ENCODE assay signal across 16 cellular contexts in the genomic region with DNA sequence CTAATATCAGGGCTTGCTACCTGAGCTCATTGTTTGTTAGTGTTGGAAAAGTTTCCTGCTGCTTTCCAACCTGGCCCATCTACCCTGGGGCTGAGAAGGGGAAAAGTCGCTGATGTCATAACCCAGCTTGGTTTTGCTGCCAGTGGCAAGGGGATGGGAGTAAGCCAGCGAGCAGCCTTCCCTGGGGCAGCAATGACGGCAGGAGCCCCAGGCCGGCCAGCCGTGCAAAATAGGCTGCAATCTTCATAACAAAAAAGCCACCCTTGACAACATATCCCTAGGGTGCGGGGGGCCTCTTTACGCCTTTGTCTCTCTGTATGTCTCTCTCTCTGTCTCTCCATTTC. TPM values are rescaled to one million over a fixed set of nuclear protein-coding genes. Genes with fewer than 3 reads are reported as not detected.
A peak's percentile ranks its signal among the peaks of the same experiment; 100 is the strongest.
DNase-seq lines count a peak whose midpoint lies in the region; ATAC-seq and TF ChIP-seq lines count a peak whose summit lies in the region.
"Had no signal": no experiment of that assay in that cellular context is flagged by ENCODE, and none has a peak within 500 bp of the region (broad histone marks: within the 10 kb centered on the region; RNA-seq: fewer than 3 reads in every experiment).

No MANE protein-coding gene starts in this region.

- H3K36me3 Mint-ChIP-seq in endodermal cell (ENCODE audit: low read depth) (no peaks in the 10 kb centered on the region), neural progenitor cell (no peaks in the 10 kb centered on the region)
- no peaks in the 10 kb centered on the region for H3K36me3 Mint-ChIP-seq in CD8-positive, alpha-beta memory T cell

- no peak for ATAC-seq in HG03439 (IDR thresholded peaks at IDR 0.05; ENCODE audit: unreplicated experiment)
- no peak for ATAC-seq in HG03565 (IDR thresholded peaks at IDR 0.05; ENCODE audit: unreplicated experiment)

- H3K27me3 Mint-ChIP-seq in endodermal cell (ENCODE audit: insufficient read depth), result peaks cover 10% of the 10 kb centered on the region
- H3K27me3 Mint-ChIP-seq in neural progenitor cell (ENCODE audit: insufficient read depth, low read depth), result peaks cover 5% of the 10 kb centered on the region
- H3K27me3 Mint-ChIP-seq in CD8-positive, alpha-beta memory T cell, result peaks cover 3 to 12% of the 10 kb centered on the region in 2 donors

- H3K79me2 ChIP-seq in neural progenitor cell (ENCODE audit: low read depth), result no peaks in the 10 kb centered on the region

- POLR2A ChIA-PET in CD8-positive, alpha-beta memory T cell (lab: Charles Lee), result no interaction called here

- H3K4me3 ChIP-seq in endodermal cell (ENCODE audit: low read length) (no peak overlapping the region), neural progenitor cell (peak overlapping the region; percentile 14)
- no peak overlapping the region for H3K4me3 ChIP-seq in CD8-positive, alpha-beta memory T cell (ENCODE audit: low read length)
- H3K4me3 ChIP-seq: adrenal gland; BLaER1 treated with 17β-estradiol and CSF1 and Interleukin-3, amounts not matched to agents 10 nM and 100 nM had no signal

- peak overlapping the region; percentile 95 for H2AFZ ChIP-seq in neural progenitor cell (replicated peaks)

- no peaks in the 10 kb centered on the region for H3K36me3 ChIP-seq in endodermal cell (ENCODE audit: control insufficient read depth, insufficient read depth, low read length)
- H3K36me3 ChIP-seq in neural progenitor cell, result no peaks in the 10 kb centered on the region
- H3K36me3 ChIP-seq in CD8-positive, alpha-beta memory T cell (ENCODE audit: insufficient read depth, low read length), result no peaks in the 10 kb centered on the region
- H3K36me3 ChIP-seq: adrenal gland; BLaER1 treated with 17β-estradiol and CSF1 and Interleukin-3, amounts not matched to agents 10 nM and 100 nM had no signal

- CTCF ChIA-PET in CD8-positive, alpha-beta memory T cell (lab: Charles Lee), result no interaction called here

- 39 to 45% methylated on average over 6 to 7 of the region's 7 CpGs for WGBS in endodermal cell (ENCODE audit: insufficient coverage in 1 of 2, insufficient read length in 1 of 2), 2 experiments

- H3K27ac ChIP-seq in endodermal cell (ENCODE audit: low read depth, low read length) (no peak overlapping the region), neural progenitor cell (no peak overlapping the region)
- no peak overlapping the region for H3K27ac ChIP-seq in CD8-positive, alpha-beta memory T cell (ENCODE audit: low read depth, low read length)
- H3K27ac ChIP-seq: adrenal gland; BLaER1 treated with 17β-estradiol and CSF1 and Interleukin-3, amounts not matched to agents 10 nM and 100 nM; RWPE1 had no signal

- TF ChIP-seq CTCF in endodermal cell (conservative IDR thresholded peaks at IDR 0.05), result no peak
- no peak for TF ChIP-seq CTCF in neural progenitor cell (IDR thresholded peaks at IDR 0.05)

- no peaks in the 10 kb centered on the region for H4K20me1 ChIP-seq in neural progenitor cell (ENCODE audit: low read depth)
- H4K20me1 ChIP-seq: BLaER1 treated with 17β-estradiol and CSF1 and Interleukin-3, amounts not matched to agents 10 nM and 100 nM had no signal

- H3F3A ChIP-seq in neural progenitor cell (ENCODE audit: low read depth), result peaks cover 25% of the 10 kb centered on the region

- H3K4me1 Mint-ChIP-seq in endodermal cell, result peaks cover 61% of the 10 kb centered on the region
- peaks cover 64% of the 10 kb centered on the region for H3K4me1 Mint-ChIP-seq in neural progenitor cell
- H3K4me1 Mint-ChIP-seq in CD8-positive, alpha-beta memory T cell, result no peaks in the 10 kb centered on the region

- H3K27me3 ChIP-seq in endodermal cell (ENCODE audit: control insufficient read depth, insufficient read depth, low read length, poor library complexity, severe bottlenecking) (peaks cover 3% of the 10 kb centered on the region), neural progenitor cell (no peaks in the 10 kb centered on the region)
- H3K27me3 ChIP-seq in CD8-positive, alpha-beta memory T cell (ENCODE audit: insufficient read depth, low read length, poor library complexity, severe bottlenecking), result no peaks in the 10 kb centered on the region

- DNase-seq in Daoy (ENCODE audit: low read depth), result peak; percentile 16
- peak; percentile 74 to 85 for DNase-seq in NCI-H526 (lab: John Stamatoyannopoulos, UW)
- DNase-seq in endodermal cell, result peak; percentile 67
- DNase-seq in neural progenitor cell (ENCODE audit: low spot score), result no peak
- no peak for DNase-seq in CD8-positive, alpha-beta memory T cell
- DNase-seq in NCI-H1930 (lab: John Stamatoyannopoulos, UW), result no peak
- DNase-seq: adrenal gland, NCI-H446 treated with DMSO at 0.1 percent for 48 hours, T-helper 2 cell had no signal

- H3K9me3 ChIP-seq in endodermal cell (ENCODE audit: control insufficient read depth, low read length) (no peaks in the 10 kb centered on the region), neural progenitor cell (ENCODE audit: low read depth) (no peaks in the 10 kb centered on the region)
- H3K9me3 ChIP-seq in CD8-positive, alpha-beta memory T cell (ENCODE audit: low read length), result no peaks in the 10 kb centered on the region
- H3K9me3 ChIP-seq: adrenal gland had no signal

- H3K4me1 ChIP-seq in endodermal cell (ENCODE audit: control insufficient read depth, insufficient read depth, low read length) (peaks cover 30% of the 10 kb centered on the region), neural progenitor cell (peaks cover 42% of the 10 kb centered on the region)
- H3K4me1 ChIP-seq in CD8-positive, alpha-beta memory T cell (ENCODE audit: insufficient read depth, low read length), result no peaks in the 10 kb centered on the region
- H3K4me1 ChIP-seq: adrenal gland had no signal

- H3K27ac Mint-ChIP-seq in endodermal cell, result peak overlapping the region; percentile 94
- peak overlapping the region; percentile 97 for H3K27ac Mint-ChIP-seq in neural progenitor cell
- H3K27ac Mint-ChIP-seq in CD8-positive, alpha-beta memory T cell, result peak overlapping the region in 1 of 8 donors; percentile 71
- H3K27ac Mint-ChIP-seq: stimulated activated naive CD8-positive, alpha-beta T cell treated with anti-CD3 and anti-CD28 coated beads, Interleukin-15, Interleukin-2, amounts not matched to agents 100 ng/mL and 50 ng/mL, for 24 hours had no signal

- H3K4me3 Mint-ChIP-seq in endodermal cell (peak overlapping the region; percentile 41), neural progenitor cell (no peak overlapping the region)
- H3K4me3 Mint-ChIP-seq in CD8-positive, alpha-beta memory T cell, result no peak overlapping the region
- H3K4me3 Mint-ChIP-seq: stimulated activated naive CD8-positive, alpha-beta T cell treated with anti-CD3 and anti-CD28 coated beads, Interleukin-15, Interleukin-2, amounts not matched to agents 100 ng/mL and 50 ng/mL, for 24 hours had no signal

- H3K9ac ChIP-seq in endodermal cell (ENCODE audit: extremely low read depth, low read length, poor library complexity, severe bottlenecking) (no peak overlapping the region), neural progenitor cell (no peak overlapping the region)
- H3K9ac ChIP-seq: BLaER1 treated with 17β-estradiol and CSF1 and Interleukin-3, amounts not matched to agents 10 nM and 100 nM had no signal

- H3K9me3 Mint-ChIP-seq in endodermal cell (no peaks in the 10 kb centered on the region), neural progenitor cell (no peaks in the 10 kb centered on the region)
- no peaks in the 10 kb centered on the region for H3K9me3 Mint-ChIP-seq in CD8-positive, alpha-beta memory T cell
- H3K9me3 Mint-ChIP-seq: stimulated activated naive CD8-positive, alpha-beta T cell treated with anti-CD3 and anti-CD28 coated beads, Interleukin-15, Interleukin-2, amounts not matched to agents 100 ng/mL and 50 ng/mL, for 24 hours had no signal

- H3K4me2 ChIP-seq in neural progenitor cell, result peak overlapping the region; percentile 62

RNA-seq across cellular contexts. Expression of a gene that starts 30.1 kb away (rescaled TPM):
- 1.9 and 4.1 TPM in 2 replicates for total RNA-seq in Daoy (2014; rRNA removed; shearing (Covaris generic))
- total RNA-seq in endodermal cell (1 to 10 TPM; 2.9 to 3.5 TPM), neural progenitor cell (ENCODE audit: low replicate concordance) (2.5 and 8.1 TPM in 2 replicates)
- polyA plus RNA-seq in endodermal cell (2013, experiment 1 of 2), result 7.0 TPM
- 5.7 TPM for polyA plus RNA-seq in endodermal cell (2013, experiment 2 of 2)
- total RNA-seq in CD8-positive, alpha-beta memory T cell, result under 1 TPM; 0.51 to 0.57 TPM
- polyA plus RNA-seq in CD8-positive, alpha-beta memory T cell, result 0.47 TPM
- total RNA-seq: H4, HT1080 had no signal

Comparison
In these comparisons a context has a peak if more than half of its experiments do, and no peak if none do; other contexts are left out.
1. DNase-seq: peak in Daoy (single experiment), NCI-H526 (2 of 2) and endodermal cell (single experiment); none in neural progenitor cell (single experiment), CD8-positive, alpha-beta memory T cell (0 of 5) and NCI-H1930 (0 of 2).